Comparison of ENCODE assay signal across 8 cellular contexts in the genomic region with DNA sequence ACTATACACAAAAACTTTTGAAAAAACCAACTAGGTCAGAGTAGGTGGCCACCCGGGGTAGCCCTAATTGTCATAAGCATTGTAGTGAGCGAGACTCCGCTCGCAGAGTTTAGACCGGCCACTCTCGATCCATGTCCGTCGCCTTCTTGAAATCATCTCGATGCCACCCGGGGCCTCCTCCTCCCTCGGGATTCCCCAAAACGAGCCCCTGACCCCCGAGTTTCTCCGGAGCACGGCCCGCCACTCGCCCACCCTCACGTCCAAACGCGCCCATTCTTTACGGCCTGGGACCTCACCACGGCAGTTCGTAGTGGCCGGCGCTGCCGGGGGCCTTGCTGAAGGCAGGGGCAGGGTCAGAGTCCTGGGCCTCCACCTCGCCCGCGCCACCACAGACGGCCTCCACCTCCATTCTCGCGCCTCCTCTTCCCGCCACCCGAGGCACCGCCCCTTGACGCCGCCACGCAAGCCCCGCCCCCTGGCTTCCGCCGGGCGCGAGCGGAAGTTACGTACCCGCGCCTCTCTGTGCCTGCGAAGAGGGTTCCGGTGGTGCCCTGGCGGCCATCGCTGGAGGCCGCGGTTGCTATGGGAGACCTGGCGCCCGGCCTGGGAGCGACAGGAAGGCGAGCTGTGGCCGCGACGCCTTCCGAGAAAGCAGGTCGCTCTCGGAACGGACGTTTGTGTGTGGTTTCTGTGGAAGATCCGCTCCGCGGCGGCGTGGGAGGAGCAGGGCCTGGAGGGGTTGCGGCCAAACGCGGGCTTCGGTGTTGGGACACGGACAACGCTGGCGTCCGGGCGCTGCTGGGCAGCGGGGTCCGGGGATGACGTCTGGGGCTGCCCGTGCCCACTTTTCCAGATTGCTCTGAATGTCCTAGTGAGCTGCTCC. TPM values are rescaled to one million over a fixed set of nuclear protein-coding genes. Genes with fewer than 3 reads are reported as not detected.
A peak's percentile ranks its signal among the peaks of the same experiment; 100 is the strongest.
DNase-seq lines count a peak whose midpoint lies in the region; ATAC-seq and TF ChIP-seq lines count a peak whose summit lies in the region.

TSS of gene RFC2 (minus strand) at position 425 of the 883 bp plus-strand sequence. CDS start at position 409, 16 bp downstream.

- H4K20me1 ChIP-seq in osteoblast (ENCODE audit: insufficient read depth, low read length): no peaks in the 10 kb centered on the region

- TF ChIP-seq CTCF in HFFc6 (IDR thresholded peaks at IDR 0.05) (peak; percentile 58), osteoblast (IDR thresholded peaks at IDR 0.05; ENCODE audit: extremely low read depth, low read depth, low read length) (no peak), thoracic aorta (IDR thresholded peaks at IDR 0.05) (peak; percentile 56)

- no peaks in the 10 kb centered on the region for H3K9me3 ChIP-seq in osteoblast (ENCODE audit: low read depth, low read length)
- H3K9me3 ChIP-seq in thoracic aorta: no peaks in the 10 kb centered on the region

- peak within 1 kb of the TSS; percentile 98 for H3K27ac ChIP-seq in osteoblast (ENCODE audit: low read depth, low read length)
- peak within 1 kb of the TSS; percentile 85 to 91 for H3K27ac ChIP-seq in thoracic aorta

- H3K4me2 ChIP-seq in osteoblast (ENCODE audit: insufficient read depth, low read length): peak within 1 kb of the TSS; percentile 94

- no peaks in the 10 kb centered on the region for H3K27me3 Mint-ChIP-seq in HFFc6 (ENCODE audit: insufficient read depth)

- ATAC-seq in SK-N-SH treated with all-trans-retinoic acid at 6 μM for 48 hours (peak; percentile 96), thoracic aorta (ENCODE audit: insufficient number of reproducible peaks, low FRiP score, low read depth) (peak; percentile 84)
- peak; percentile 98 for ATAC-seq in activated naive CD4-positive, alpha-beta T cell treated with anti-CD3 and anti-CD28 coated beads, Interleukin-2, amount 50 U/mL, for 72 hours

- peaks cover 18% of the 10 kb centered on the region for H3K4me1 Mint-ChIP-seq in HFFc6 (ENCODE audit: low read depth)

- DNase-seq in HFFc6 (peak; percentile 95), NCI-H1048 (lab: John Stamatoyannopoulos, UW) (peak; percentile 97), glomerular visceral epithelial cell (ENCODE audit: extremely low spot score) (peak; percentile 97), osteoblast (ENCODE audit: insufficient read length, low spot score, missing footprints) (peak; percentile 98), thoracic aorta (ENCODE audit: low spot score) (peak; percentile 83)
- DNase-seq in activated naive CD4-positive, alpha-beta T cell treated with anti-CD3 and anti-CD28 coated beads, Interleukin-2, amount 50 U/mL, for 72 hours (ENCODE audit: low spot score in 2 of 2): peak; percentile 99 to 100

- H3K27me3 ChIP-seq in osteoblast (ENCODE audit: insufficient read depth, low read length) (no peaks in the 10 kb centered on the region), thoracic aorta (replicated peaks; ENCODE audit: insufficient read depth) (no peaks in the 10 kb centered on the region)

- H3K79me2 ChIP-seq in osteoblast (ENCODE audit: insufficient read depth, low read length): peaks cover 20% of the 10 kb centered on the region

- H3K9me3 Mint-ChIP-seq in HFFc6: no peaks in the 10 kb centered on the region
- no peaks in the 10 kb centered on the region for H3K9me3 Mint-ChIP-seq in activated naive CD4-positive, alpha-beta T cell treated with anti-CD3 and anti-CD28 coated beads, Interleukin-2, amount 50 U/mL, for 72 hours

- H3K4me1 ChIP-seq in osteoblast (ENCODE audit: insufficient read depth, low read length) (peaks cover 29% of the 10 kb centered on the region), thoracic aorta (ENCODE audit: control insufficient read depth in 1 of 2, low read depth in 2 of 2) (peaks cover 25 to 36% of the 10 kb centered on the region in 2 donors)

- peak within 1 kb of the TSS; percentile 97 for H2AFZ ChIP-seq in osteoblast (ENCODE audit: low read length)

- peaks cover 21% of the 10 kb centered on the region for H3K36me3 Mint-ChIP-seq in HFFc6 (ENCODE audit: low read depth)
- H3K36me3 Mint-ChIP-seq in activated naive CD4-positive, alpha-beta T cell treated with anti-CD3 and anti-CD28 coated beads, Interleukin-2, amount 50 U/mL, for 72 hours: peaks cover 20 to 33% of the 10 kb centered on the region in 2 donors

- H3K4me3 ChIP-seq in GM08714 (ENCODE audit: low read length) (peak within 1 kb of the TSS; percentile 86), osteoblast (ENCODE audit: insufficient read depth, low read length) (peak within 1 kb of the TSS; percentile 99), thoracic aorta (peak within 1 kb of the TSS; percentile 75)

- H3K4me3 Mint-ChIP-seq in HFFc6: peak within 1 kb of the TSS; percentile 96

- peak within 1 kb of the TSS; percentile 98 for H3K27ac Mint-ChIP-seq in HFFc6
- peak within 1 kb of the TSS; percentile 96 to 97 for H3K27ac Mint-ChIP-seq in activated naive CD4-positive, alpha-beta T cell treated with anti-CD3 and anti-CD28 coated beads, Interleukin-2, amount 50 U/mL, for 72 hours

- peaks cover 12% of the 10 kb centered on the region for H3K36me3 ChIP-seq in osteoblast (ENCODE audit: insufficient read depth, low read length)
- H3K36me3 ChIP-seq in thoracic aorta: peaks cover 16% of the 10 kb centered on the region

TF ChIP-seq in SK-N-SH treated with all-trans-retinoic acid at 6 μM for 48 hours, 23 proteins besides CTCF, POLR2A, EP300 and RAD21:
- TF ChIP-seq, protein P1, sequence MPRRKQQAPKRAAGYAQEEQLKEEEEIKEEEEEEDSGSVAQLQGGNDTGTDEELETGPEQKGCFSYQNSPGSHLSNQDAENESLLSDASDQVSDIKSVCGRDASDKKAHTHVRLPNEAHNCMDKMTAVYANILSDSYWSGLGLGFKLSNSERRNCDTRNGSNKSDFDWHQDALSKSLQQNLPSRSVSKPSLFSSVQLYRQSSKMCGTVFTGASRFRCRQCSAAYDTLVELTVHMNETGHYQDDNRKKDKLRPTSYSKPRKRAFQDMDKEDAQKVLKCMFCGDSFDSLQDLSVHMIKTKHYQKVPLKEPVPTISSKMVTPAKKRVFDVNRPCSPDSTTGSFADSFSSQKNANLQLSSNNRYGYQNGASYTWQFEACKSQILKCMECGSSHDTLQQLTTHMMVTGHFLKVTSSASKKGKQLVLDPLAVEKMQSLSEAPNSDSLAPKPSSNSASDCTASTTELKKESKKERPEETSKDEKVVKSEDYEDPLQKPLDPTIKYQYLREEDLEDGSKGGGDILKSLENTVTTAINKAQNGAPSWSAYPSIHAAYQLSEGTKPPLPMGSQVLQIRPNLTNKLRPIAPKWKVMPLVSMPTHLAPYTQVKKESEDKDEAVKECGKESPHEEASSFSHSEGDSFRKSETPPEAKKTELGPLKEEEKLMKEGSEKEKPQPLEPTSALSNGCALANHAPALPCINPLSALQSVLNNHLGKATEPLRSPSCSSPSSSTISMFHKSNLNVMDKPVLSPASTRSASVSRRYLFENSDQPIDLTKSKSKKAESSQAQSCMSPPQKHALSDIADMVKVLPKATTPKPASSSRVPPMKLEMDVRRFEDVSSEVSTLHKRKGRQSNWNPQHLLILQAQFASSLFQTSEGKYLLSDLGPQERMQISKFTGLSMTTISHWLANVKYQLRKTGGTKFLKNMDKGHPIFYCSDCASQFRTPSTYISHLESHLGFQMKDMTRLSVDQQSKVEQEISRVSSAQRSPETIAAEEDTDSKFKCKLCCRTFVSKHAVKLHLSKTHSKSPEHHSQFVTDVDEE (CRISPR knock-in tag; IDR thresholded peaks at IDR 0.05): peak; percentile 32; the same call in 1 of the 2 replicates
- TF ChIP-seq, protein P2, sequence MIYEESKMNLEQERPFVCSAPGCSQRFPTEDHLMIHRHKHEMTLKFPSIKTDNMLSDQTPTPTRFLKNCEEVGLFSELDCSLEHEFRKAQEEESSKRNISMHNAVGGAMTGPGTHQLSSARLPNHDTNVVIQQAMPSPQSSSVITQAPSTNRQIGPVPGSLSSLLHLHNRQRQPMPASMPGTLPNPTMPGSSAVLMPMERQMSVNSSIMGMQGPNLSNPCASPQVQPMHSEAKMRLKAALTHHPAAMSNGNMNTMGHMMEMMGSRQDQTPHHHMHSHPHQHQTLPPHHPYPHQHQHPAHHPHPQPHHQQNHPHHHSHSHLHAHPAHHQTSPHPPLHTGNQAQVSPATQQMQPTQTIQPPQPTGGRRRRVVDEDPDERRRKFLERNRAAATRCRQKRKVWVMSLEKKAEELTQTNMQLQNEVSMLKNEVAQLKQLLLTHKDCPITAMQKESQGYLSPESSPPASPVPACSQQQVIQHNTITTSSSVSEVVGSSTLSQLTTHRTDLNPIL (CRISPR knock-in tag; IDR thresholded peaks at IDR 0.05; ENCODE audit: low read depth): no peak
- TF ChIP-seq ISL1 (CRISPR knock-in tag; IDR thresholded peaks at IDR 0.05): no peak
- no peak for TF ChIP-seq ARNTL (CRISPR knock-in tag; IDR thresholded peaks at IDR 0.05; ENCODE audit: borderline replicate concordance, low read depth)
- no peak for TF ChIP-seq PPARA (CRISPR knock-in tag; IDR thresholded peaks at IDR 0.05; ENCODE audit: borderline replicate concordance)
- TF ChIP-seq RARB (CRISPR knock-in tag; IDR thresholded peaks at IDR 0.05): no peak

RNA-seq across cellular contexts. Expression of gene RFC2, which starts in this region (rescaled TPM):
- 10 to 100 TPM; 16.8 to 37.7 (median 34.0) TPM for total RNA-seq in HFFc6 (2021; fragmentation: NEBNext Ultra II Directional; extraction: Animal tissue kit (Norgen Biotek cat#: 25700))
- total RNA-seq in activated naive CD4-positive, alpha-beta T cell treated with anti-CD3 and anti-CD28 coated beads, Interleukin-2, amount 50 U/mL, for 72 hours: 10 to 100 TPM; 80.1 to 84.5 TPM
- total RNA-seq in osteoblast (12.3 and 13.0 TPM in 2 replicates), thoracic aorta (10 to 100 TPM in 1 of 2 donors, 1 to 10 TPM in 1; 9.5 to 15.2 TPM)

Comparison
In these comparisons a context has a peak if more than half of its experiments do, and no peak if none do; other contexts are left out.
1. Peak in every context shown above with its lines: DNase-seq, ATAC-seq, H3K4me3 ChIP-seq and H3K27ac ChIP-seq.